10 cellular contexts compared by ENCODE assay signal in the genomic region with DNA sequence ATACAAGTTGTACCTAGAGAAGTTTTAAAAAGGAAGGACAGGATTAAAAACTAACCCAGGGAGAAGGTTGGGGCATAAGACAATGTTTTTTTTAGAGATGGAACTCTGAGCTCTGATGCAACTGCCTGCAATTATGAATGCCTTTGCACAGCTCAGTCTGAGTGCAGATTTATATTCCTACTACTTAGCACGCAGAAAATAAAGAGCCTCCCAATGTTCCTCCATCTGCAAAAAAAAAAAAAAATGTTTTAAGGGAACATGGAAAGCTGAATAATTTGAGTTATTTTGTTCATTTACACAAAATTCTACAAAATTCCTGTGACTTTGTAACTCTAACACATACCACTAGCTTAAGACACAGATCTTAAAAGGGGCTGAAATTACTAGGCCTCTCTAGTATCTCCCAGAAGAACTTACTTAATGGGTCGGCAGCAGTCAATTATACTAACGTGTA. TPM values are rescaled to one million over a fixed set of nuclear protein-coding genes. Genes with fewer than 3 reads are reported as not detected.
DNase-seq lines count a peak whose midpoint lies in the region; ATAC-seq, FAIRE-seq and TF ChIP-seq lines count a peak whose summit lies in the region.
"Had no signal": no experiment of that assay in that cellular context is flagged by ENCODE, and none has a peak within 500 bp of the region (broad histone marks: within the 10 kb centered on the region; RNA-seq: fewer than 3 reads in every experiment).

No MANE protein-coding gene starts in this region.

- no peak for FAIRE-seq in frontal cortex (lab: Jason Lieb, UNC)
- FAIRE-seq: G401.6 had no signal

- DNase-seq in AG08396 (ENCODE audit: low spot score) (peak; percentile 24), pons (ENCODE audit: low spot score) (no peak), frontal cortex (ENCODE audit: low spot score in 2 of 2) (no peak), HuH-7 (ENCODE audit: low spot score) (no peak)
- DNase-seq: NCI-H1105 treated with DMSO at 0.1 percent for 48 hours had no signal

- H3K27ac ChIP-seq in HEK293 (ENCODE audit: extremely low read depth, low read depth, low read length) (peak overlapping the region; percentile 59), muscle layer of duodenum (ENCODE audit: low read length) (peak overlapping the region; percentile 12)

- peak overlapping the region; percentile 73 to 98 (median 89) for H3K27ac Mint-ChIP-seq in brain

- POLR2A ChIA-PET in HEK293 (lab: Yijun Ruan, JAX), result interaction anchor here (0.5 to 1.0 kb wide), 5 partner anchors 14 to 96 kb away, joined by 3 to 5 read pairs (median 3); partner anchors contain the start of gene ZCCHC8

- H3K9me3 Mint-ChIP-seq in brain, result peaks cover 0 to 10% (median 0%) of the 10 kb centered on the region in 5 experiments

- H3K4me1 ChIP-seq in HEK293 (ENCODE audit: control insufficient read depth, insufficient read depth, low read length), result peaks cover 12% of the 10 kb centered on the region
- H3K4me1 ChIP-seq in muscle layer of duodenum (ENCODE audit: control insufficient read depth in 1 of 2, insufficient read depth in 2 of 2, low read length in 2 of 2), result peaks cover 0 to 38% of the 10 kb centered on the region in 2 donors

- H3K9me3 ChIP-seq in HEK293 (ENCODE audit: control insufficient read depth, insufficient read depth, low read depth, low read length), result no peaks in the 10 kb centered on the region
- H3K9me3 ChIP-seq in muscle layer of duodenum (ENCODE audit: control insufficient read depth in 1 of 2, low read length in 2 of 2), result no peaks in the 10 kb centered on the region

- TF ChIP-seq CTCF in HEK293 (tag by site-specific recombination; IDR thresholded peaks at IDR 0.05) (no peak), brain (conservative IDR thresholded peaks at IDR 0.05) (no peak)

- no peaks in the 10 kb centered on the region for H3K27me3 Mint-ChIP-seq in brain

- CTCF ChIA-PET in HEK293 (lab: Yijun Ruan, JAX), result interaction anchor here (0.6 to 1.6 kb wide), 8 partner anchors 10 to 94 kb away, joined by 3 to 8 read pairs (median 4); partner anchors contain the start of gene ZCCHC8

- H3K36me3 Mint-ChIP-seq in brain, result peaks cover 32% of the 10 kb centered on the region

- no peak overlapping the region for H3K4me3 ChIP-seq in HEK293 (ENCODE audit: low read depth, low read length)
- no peak overlapping the region for H3K4me3 ChIP-seq in muscle layer of duodenum (ENCODE audit: low read depth in 1 of 2, low read length in 2 of 2)

- peak overlapping the region in 4 of 5 experiments; percentile 50 to 64 (median 54) for H3K4me3 Mint-ChIP-seq in brain

- no peaks in the 10 kb centered on the region; a peak in 1 of 3 replicates for H3K36me3 ChIP-seq in HEK293 (ENCODE audit: control insufficient read depth in 2 of 2, insufficient read depth in 1 of 2, low read length in 2 of 2)
- no peaks in the 10 kb centered on the region for H3K36me3 ChIP-seq in muscle layer of duodenum (ENCODE audit: control insufficient read depth in 1 of 2, insufficient read depth in 2 of 2, low read length in 2 of 2)

- H3K4me1 Mint-ChIP-seq in brain, result peaks cover 47% of the 10 kb centered on the region

- no peaks in the 10 kb centered on the region for H3K27me3 ChIP-seq in muscle layer of duodenum (ENCODE audit: low read depth, low read length)

- ATAC-seq in GM18909 (IDR thresholded peaks at IDR 0.05; ENCODE audit: poor library complexity, unreplicated experiment), result no peak

TF ChIP-seq in HEK293, 187 proteins besides CTCF, POLR2A, EP300 and RAD21 (continues in another document):
- TF ChIP-seq, protein P1, sequence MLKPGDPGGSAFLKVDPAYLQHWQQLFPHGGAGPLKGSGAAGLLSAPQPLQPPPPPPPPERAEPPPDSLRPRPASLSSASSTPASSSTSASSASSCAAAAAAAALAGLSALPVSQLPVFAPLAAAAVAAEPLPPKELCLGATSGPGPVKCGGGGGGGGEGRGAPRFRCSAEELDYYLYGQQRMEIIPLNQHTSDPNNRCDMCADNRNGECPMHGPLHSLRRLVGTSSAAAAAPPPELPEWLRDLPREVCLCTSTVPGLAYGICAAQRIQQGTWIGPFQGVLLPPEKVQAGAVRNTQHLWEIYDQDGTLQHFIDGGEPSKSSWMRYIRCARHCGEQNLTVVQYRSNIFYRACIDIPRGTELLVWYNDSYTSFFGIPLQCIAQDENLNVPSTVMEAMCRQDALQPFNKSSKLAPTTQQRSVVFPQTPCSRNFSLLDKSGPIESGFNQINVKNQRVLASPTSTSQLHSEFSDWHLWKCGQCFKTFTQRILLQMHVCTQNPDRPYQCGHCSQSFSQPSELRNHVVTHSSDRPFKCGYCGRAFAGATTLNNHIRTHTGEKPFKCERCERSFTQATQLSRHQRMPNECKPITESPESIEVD (tag by site-specific recombination; IDR thresholded peaks at IDR 0.05), result peak; percentile 86
- no peak for TF ChIP-seq KLF1 (tag by site-specific recombination; IDR thresholded peaks at IDR 0.05)
- TF ChIP-seq ZSCAN4 (tag by site-specific recombination; IDR thresholded peaks at IDR 0.05), result no peak
- no peak for TF ChIP-seq ZNF473 (tag by site-specific recombination; IDR thresholded peaks at IDR 0.05)
- peak; percentile 57 for TF ChIP-seq ZBTB20 (tag by site-specific recombination; IDR thresholded peaks at IDR 0.05)
- no peak for TF ChIP-seq ZNF555 (tag by site-specific recombination; conservative IDR thresholded peaks at IDR 0.05)
- TF ChIP-seq ZNF664 (tag by site-specific recombination; IDR thresholded peaks at IDR 0.05), result 0 out of 2 replicates have a peak, but pooled peaks have one; percentile 26
- no peak for TF ChIP-seq ZNF202 (tag by site-specific recombination; IDR thresholded peaks at IDR 0.05; ENCODE audit: borderline replicate concordance)
- TF ChIP-seq ZSCAN16 (tag by site-specific recombination; IDR thresholded peaks at IDR 0.05), result no peak
- TF ChIP-seq PRDM10 (tag by site-specific recombination; IDR thresholded peaks at IDR 0.05), result peak; percentile 26; the same call in 1 of the 2 replicates
- TF ChIP-seq ZNF324 (tag by site-specific recombination; IDR thresholded peaks at IDR 0.05), result no peak
- TF ChIP-seq ZNF626 (tag by site-specific recombination; IDR thresholded peaks at IDR 0.05), result no peak
- TF ChIP-seq ZNF544 (tag by site-specific recombination; IDR thresholded peaks at IDR 0.05), result no peak
- TF ChIP-seq ZEB2 (tag by site-specific recombination; IDR thresholded peaks at IDR 0.05), result peak; percentile 63
- TF ChIP-seq, protein P2, sequence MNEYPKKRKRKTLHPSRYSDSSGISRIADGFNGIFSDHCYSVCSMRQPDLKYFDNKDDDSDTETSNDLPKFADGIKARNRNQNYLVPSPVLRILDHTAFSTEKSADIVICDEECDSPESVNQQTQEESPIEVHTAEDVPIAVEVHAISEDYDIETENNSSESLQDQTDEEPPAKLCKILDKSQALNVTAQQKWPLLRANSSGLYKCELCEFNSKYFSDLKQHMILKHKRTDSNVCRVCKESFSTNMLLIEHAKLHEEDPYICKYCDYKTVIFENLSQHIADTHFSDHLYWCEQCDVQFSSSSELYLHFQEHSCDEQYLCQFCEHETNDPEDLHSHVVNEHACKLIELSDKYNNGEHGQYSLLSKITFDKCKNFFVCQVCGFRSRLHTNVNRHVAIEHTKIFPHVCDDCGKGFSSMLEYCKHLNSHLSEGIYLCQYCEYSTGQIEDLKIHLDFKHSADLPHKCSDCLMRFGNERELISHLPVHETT (tag by site-specific recombination; IDR thresholded peaks at IDR 0.05), result no peak

RNA-seq across cellular contexts. Expression of gene CLIP1, which starts 15.7 kb away (rescaled TPM):
- polyA plus RNA-seq in brain (ENCODE audit: insufficient read depth, low read depth, low replicate concordance), result 14.6 TPM
- total RNA-seq in frontal cortex, result 72.2 TPM
